ENCODE assay signal across 1 cellular context in the genomic region with DNA sequence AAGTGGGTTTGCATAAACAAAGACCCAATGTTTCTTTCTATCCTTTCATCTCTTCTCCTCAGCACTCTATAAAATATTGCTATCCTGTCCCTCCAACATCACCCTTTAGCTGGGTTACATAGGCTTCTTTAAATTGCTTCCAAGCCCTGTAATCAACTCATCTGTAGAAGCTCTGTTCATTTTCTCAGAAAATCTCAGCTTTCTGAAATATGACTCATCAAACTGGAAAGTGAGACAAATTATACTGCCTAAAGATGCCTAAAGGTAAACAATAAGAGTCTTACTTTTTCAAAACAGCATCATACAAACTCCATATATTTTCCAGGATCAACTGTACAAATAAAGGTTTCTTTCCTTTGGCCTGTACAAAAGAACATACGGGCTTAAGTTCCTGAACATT.
TF ChIP-seq lines count a peak whose summit lies in the region.

No MANE protein-coding gene starts in this region.

TF ChIP-seq in K562, 482 proteins besides CTCF, POLR2A, EP300 and RAD21 (continued from another document):
- peak; percentile 37; the same call in 1 of the 2 replicates for TF ChIP-seq JUND (IDR thresholded peaks at IDR 0.05; ENCODE audit: borderline replicate concordance, low read depth, low read length)
- TF ChIP-seq JUND (tag; IDR thresholded peaks at IDR 0.05; ENCODE audit: borderline replicate concordance, low read depth, low read length) = no peak; the same call in 2 of the 3 replicates
- no peak for TF ChIP-seq HNRNPL (IDR thresholded peaks at IDR 0.05; ENCODE audit: low read depth, low read length)
- TF ChIP-seq PHB (CRISPR knock-in tag; IDR thresholded peaks at IDR 0.05) = no peak
- 0 out of 2 replicates have a peak, but pooled peaks have one; percentile 41 for TF ChIP-seq STAT5A (IDR thresholded peaks at IDR 0.05; ENCODE audit: borderline replicate concordance, low read length)
- TF ChIP-seq ZNF354B (CRISPR knock-in tag; IDR thresholded peaks at IDR 0.05) = no peak
- TF ChIP-seq RB1 (IDR thresholded peaks at IDR 0.05; ENCODE audit: low read depth) = no peak
- peak; percentile 6 for TF ChIP-seq MEIS2 (IDR thresholded peaks at IDR 0.05; ENCODE audit: partially characterized antibody)
- no peak for TF ChIP-seq NEUROD1 (IDR thresholded peaks at IDR 0.05; ENCODE audit: borderline replicate concordance, low read depth, low read length, partially characterized antibody)
- TF ChIP-seq ZNF263 (CRISPR knock-in tag; IDR thresholded peaks at IDR 0.05; ENCODE audit: borderline replicate concordance) = no peak
- no peak for TF ChIP-seq CHCHD3 (CRISPR knock-in tag; IDR thresholded peaks at IDR 0.05)
- no peak for TF ChIP-seq RHOXF2B (CRISPR knock-in tag; conservative IDR thresholded peaks at IDR 0.05)
- TF ChIP-seq, protein P1, sequence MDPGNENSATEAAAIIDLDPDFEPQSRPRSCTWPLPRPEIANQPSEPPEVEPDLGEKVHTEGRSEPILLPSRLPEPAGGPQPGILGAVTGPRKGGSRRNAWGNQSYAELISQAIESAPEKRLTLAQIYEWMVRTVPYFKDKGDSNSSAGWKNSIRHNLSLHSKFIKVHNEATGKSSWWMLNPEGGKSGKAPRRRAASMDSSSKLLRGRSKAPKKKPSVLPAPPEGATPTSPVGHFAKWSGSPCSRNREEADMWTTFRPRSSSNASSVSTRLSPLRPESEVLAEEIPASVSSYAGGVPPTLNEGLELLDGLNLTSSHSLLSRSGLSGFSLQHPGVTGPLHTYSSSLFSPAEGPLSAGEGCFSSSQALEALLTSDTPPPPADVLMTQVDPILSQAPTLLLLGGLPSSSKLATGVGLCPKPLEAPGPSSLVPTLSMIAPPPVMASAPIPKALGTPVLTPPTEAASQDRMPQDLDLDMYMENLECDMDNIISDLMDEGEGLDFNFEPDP (CRISPR knock-in tag; IDR thresholded peaks at IDR 0.05) = no peak
- TF ChIP-seq KDM1A (IDR thresholded peaks at IDR 0.05) = peak; percentile 76 to 80
- no peak for TF ChIP-seq ZNF239 (CRISPR knock-in tag; IDR thresholded peaks at IDR 0.05)
- no peak for TF ChIP-seq NFE2 (IDR thresholded peaks at IDR 0.05; ENCODE audit: low read depth)
- no peak for TF ChIP-seq SOX6 (IDR thresholded peaks at IDR 0.05)
- TF ChIP-seq EZH2 (IDR thresholded peaks at IDR 0.05; ENCODE audit: borderline replicate concordance, low read depth, low read length) = no peak
- peak; percentile 68 for TF ChIP-seq FOSL1 (tag; conservative IDR thresholded peaks at IDR 0.05)
